ENCODE assay signal across 1 cellular context in the genomic region with DNA sequence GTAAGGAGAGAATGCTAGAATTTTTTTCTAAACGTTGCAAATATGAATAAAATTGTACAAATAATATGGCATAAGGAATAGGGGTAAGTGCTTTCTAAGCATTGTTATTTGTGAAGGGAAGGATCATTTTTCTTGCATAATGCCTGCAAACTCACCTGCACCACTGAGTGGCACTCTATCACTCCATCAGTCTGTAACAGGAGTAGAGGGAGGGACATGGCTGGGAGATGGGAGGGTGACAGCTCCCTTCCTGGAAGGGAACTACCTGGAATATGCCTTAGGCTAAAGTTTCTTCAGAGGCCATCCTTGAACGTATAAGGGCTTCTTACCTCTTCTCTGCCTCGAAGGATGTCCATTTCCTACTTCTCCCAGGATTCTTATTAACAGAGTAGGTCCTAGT.
TF ChIP-seq lines count a peak whose summit lies in the region.

No MANE protein-coding gene starts in this region.

TF ChIP-seq in HCT116, 20 proteins besides CTCF, POLR2A, EP300 and RAD21:
- TF ChIP-seq, protein P1, sequence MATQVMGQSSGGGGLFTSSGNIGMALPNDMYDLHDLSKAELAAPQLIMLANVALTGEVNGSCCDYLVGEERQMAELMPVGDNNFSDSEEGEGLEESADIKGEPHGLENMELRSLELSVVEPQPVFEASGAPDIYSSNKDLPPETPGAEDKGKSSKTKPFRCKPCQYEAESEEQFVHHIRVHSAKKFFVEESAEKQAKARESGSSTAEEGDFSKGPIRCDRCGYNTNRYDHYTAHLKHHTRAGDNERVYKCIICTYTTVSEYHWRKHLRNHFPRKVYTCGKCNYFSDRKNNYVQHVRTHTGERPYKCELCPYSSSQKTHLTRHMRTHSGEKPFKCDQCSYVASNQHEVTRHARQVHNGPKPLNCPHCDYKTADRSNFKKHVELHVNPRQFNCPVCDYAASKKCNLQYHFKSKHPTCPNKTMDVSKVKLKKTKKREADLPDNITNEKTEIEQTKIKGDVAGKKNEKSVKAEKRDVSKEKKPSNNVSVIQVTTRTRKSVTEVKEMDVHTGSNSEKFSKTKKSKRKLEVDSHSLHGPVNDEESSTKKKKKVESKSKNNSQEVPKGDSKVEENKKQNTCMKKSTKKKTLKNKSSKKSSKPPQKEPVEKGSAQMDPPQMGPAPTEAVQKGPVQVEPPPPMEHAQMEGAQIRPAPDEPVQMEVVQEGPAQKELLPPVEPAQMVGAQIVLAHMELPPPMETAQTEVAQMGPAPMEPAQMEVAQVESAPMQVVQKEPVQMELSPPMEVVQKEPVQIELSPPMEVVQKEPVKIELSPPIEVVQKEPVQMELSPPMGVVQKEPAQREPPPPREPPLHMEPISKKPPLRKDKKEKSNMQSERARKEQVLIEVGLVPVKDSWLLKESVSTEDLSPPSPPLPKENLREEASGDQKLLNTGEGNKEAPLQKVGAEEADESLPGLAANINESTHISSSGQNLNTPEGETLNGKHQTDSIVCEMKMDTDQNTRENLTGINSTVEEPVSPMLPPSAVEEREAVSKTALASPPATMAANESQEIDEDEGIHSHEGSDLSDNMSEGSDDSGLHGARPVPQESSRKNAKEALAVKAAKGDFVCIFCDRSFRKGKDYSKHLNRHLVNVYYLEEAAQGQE (IDR thresholded peaks at IDR 0.05; ENCODE audit: low read depth), result no peak
- peak; percentile 76 for TF ChIP-seq CBX3 (IDR thresholded peaks at IDR 0.05; ENCODE audit: low read depth)
- TF ChIP-seq SIN3A (IDR thresholded peaks at IDR 0.05; ENCODE audit: low read depth), result no peak
- no peak for TF ChIP-seq EGR1 (IDR thresholded peaks at IDR 0.05; ENCODE audit: low read depth)
- TF ChIP-seq YY1 (IDR thresholded peaks at IDR 0.05; ENCODE audit: extremely low read depth, insufficient replicate concordance, low read depth, low read length), result peak; percentile 17
- TF ChIP-seq ZBTB33 (IDR thresholded peaks at IDR 0.05; ENCODE audit: extremely low read depth, insufficient replicate concordance, low read length), result no peak
- TF ChIP-seq ZFX (IDR thresholded peaks at IDR 0.05), result no peak
- no peak for TF ChIP-seq POLR2AphosphoS5 (IDR thresholded peaks at IDR 0.05; ENCODE audit: low read depth, low read length)
- no peak for TF ChIP-seq FOSL1 (IDR thresholded peaks at IDR 0.05; ENCODE audit: low read depth)
- TF ChIP-seq ZNF274 (IDR thresholded peaks at IDR 0.05; ENCODE audit: low read depth, low read length), result no peak
- no peak for TF ChIP-seq EZH2phosphoT487 (IDR thresholded peaks at IDR 0.05; ENCODE audit: borderline replicate concordance)
- TF ChIP-seq CEBPB (IDR thresholded peaks at IDR 0.05; ENCODE audit: low read depth), result peak; percentile 31; the same call in 1 of the 2 replicates
- TF ChIP-seq ELF1 (IDR thresholded peaks at IDR 0.05; ENCODE audit: borderline replicate concordance, low read depth), result no peak
- TF ChIP-seq TCF7L2 (IDR thresholded peaks at IDR 0.05; ENCODE audit: borderline replicate concordance, extremely low read depth, insufficient read depth, insufficient read length), result no peak
- no peak for TF ChIP-seq SRF (IDR thresholded peaks at IDR 0.05; ENCODE audit: low read depth)
- no peak for TF ChIP-seq JUND (IDR thresholded peaks at IDR 0.05)
- TF ChIP-seq, protein P2, sequence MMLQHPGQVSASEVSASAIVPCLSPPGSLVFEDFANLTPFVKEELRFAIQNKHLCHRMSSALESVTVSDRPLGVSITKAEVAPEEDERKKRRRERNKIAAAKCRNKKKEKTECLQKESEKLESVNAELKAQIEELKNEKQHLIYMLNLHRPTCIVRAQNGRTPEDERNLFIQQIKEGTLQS (IDR thresholded peaks at IDR 0.05), result no peak
- TF ChIP-seq, protein P3, sequence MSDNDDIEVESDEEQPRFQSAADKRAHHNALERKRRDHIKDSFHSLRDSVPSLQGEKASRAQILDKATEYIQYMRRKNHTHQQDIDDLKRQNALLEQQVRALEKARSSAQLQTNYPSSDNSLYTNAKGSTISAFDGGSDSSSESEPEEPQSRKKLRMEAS (IDR thresholded peaks at IDR 0.05), result no peak
- TF ChIP-seq EZH2 (IDR thresholded peaks at IDR 0.05), result no peak
- TF ChIP-seq SP1 (IDR thresholded peaks at IDR 0.05; ENCODE audit: low read depth), result peak; percentile 33
